In the genomic region with DNA sequence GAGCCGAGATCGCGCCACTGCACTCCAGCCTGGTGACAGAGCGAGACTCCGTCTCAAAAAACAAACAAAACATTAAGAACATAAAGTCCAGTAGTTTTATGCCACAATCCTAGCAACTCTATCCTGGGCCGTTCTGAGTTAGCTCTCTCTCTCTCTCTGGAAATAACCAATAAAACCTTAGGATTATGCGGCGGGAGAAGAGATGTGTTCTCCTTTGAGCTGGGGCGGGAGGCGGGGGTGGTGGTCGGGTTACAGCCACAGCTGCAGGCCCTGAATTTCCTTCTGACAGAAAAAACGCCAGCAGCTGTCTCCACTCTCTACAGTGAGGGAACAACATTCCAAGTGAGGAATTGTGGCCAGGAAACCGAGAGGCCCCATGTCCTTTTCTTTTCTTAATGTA, we compare ENCODE assay signal across 13 cellular contexts. TPM values are rescaled to one million over a fixed set of nuclear protein-coding genes. Genes with fewer than 3 reads are reported as not detected.
DNase-seq lines count a peak whose midpoint lies in the region; ATAC-seq, FAIRE-seq and TF ChIP-seq lines count a peak whose summit lies in the region.
"Had no signal": no experiment of that assay in that cellular context is flagged by ENCODE, and none has a peak within 500 bp of the region (broad histone marks: within the 10 kb centered on the region; RNA-seq: fewer than 3 reads in every experiment).

No MANE protein-coding gene starts in this region.

- dilution Hi-C loops in endothelial cell of umbilical vein (cut with MboI; ENCODE audit: extremely low pct_ligation_motif_present, low sequenced_read_pairs), result no loop called here

- no peaks in the 10 kb centered on the region for H4K20me1 ChIP-seq in endothelial cell of umbilical vein (replicated peaks; ENCODE audit: control insufficient read depth, extremely low read depth, insufficient read depth, low read length)

- H3K4me1 ChIP-seq in endothelial cell of umbilical vein (ENCODE audit: control insufficient read depth, extremely low read depth, insufficient read depth, low read length) (peaks cover 6% of the 10 kb centered on the region), muscle layer of duodenum (ENCODE audit: control insufficient read depth in 1 of 2, insufficient read depth in 2 of 2, low read length in 2 of 2) (no peaks in the 10 kb centered on the region), aorta (ENCODE audit: control insufficient read depth in 1 of 2, insufficient read depth in 2 of 2, low read length in 2 of 2) (no peaks in the 10 kb centered on the region)

- H3K27me3 ChIP-seq in endothelial cell of umbilical vein (ENCODE audit: control insufficient read depth in 2 of 2, insufficient read depth in 2 of 2, low read length in 2 of 2), result peaks cover 0 to 2% of the 10 kb centered on the region in 2 experiments
- no peaks in the 10 kb centered on the region for H3K27me3 ChIP-seq in muscle layer of duodenum (ENCODE audit: low read depth, low read length)
- no peaks in the 10 kb centered on the region for H3K27me3 ChIP-seq in aorta (ENCODE audit: control insufficient read depth in 1 of 2, insufficient read depth in 2 of 2, low read length in 1 of 2)
- H3K27me3 ChIP-seq: MG63 had no signal

- WGBS in aorta, 2 donors, result 2 to 3% methylated on average over 13 of the region's 13 CpGs

- TF ChIP-seq CTCF in endothelial cell of umbilical vein (IDR thresholded peaks at IDR 0.05; ENCODE audit: extremely low read depth in 1 of 2, insufficient read depth in 1 of 2, low read depth in 1 of 2, low read length in 2 of 2), result no peak

- no peaks in the 10 kb centered on the region for H3K36me3 ChIP-seq in endothelial cell of umbilical vein (ENCODE audit: control insufficient read depth in 2 of 2, extremely low read depth in 1 of 2, insufficient read depth in 2 of 2, low read length in 2 of 2)
- H3K36me3 ChIP-seq in muscle layer of duodenum (ENCODE audit: control insufficient read depth in 1 of 2, insufficient read depth in 2 of 2, low read length in 2 of 2), result no peaks in the 10 kb centered on the region
- no peaks in the 10 kb centered on the region for H3K36me3 ChIP-seq in aorta (ENCODE audit: control insufficient read depth in 1 of 2, insufficient read depth in 2 of 2, low read length in 1 of 2)
- H3K36me3 ChIP-seq: MG63 had no signal

- CTCF ChIA-PET in endothelial cell of umbilical vein (lab: Charles Lee), result interaction anchor here (0.9 kb wide), 1 partner anchor 80 kb away, joined by 3 read pairs; no protein-coding TSS in a partner anchor

- DNase-seq in Right ventricle myocardium inferior (ENCODE audit: missing footprints) (no peak), cardiac septum (ENCODE audit: low spot score) (no peak), endothelial cell of umbilical vein (ENCODE audit: low read depth, low spot score) (peak; percentile 16), aorta (peak in 1 of 2 donors; percentile 48), NCI-H226 (no peak), inferior parietal cortex (ENCODE audit: extremely low spot score) (no peak)
- DNase-seq: caudate nucleus, MG63, small intestine had no signal

- intact Hi-C loops in Right ventricle myocardium inferior (cut with DNase I) (no loop called here), cardiac septum (cut with DNase I) (loop anchor here (10.0 kb wide), 1 partner anchor 196 kb away; no protein-coding TSS in a partner anchor), endothelial cell of umbilical vein (cut with micrococcal nuclease) (no loop called here), aorta (cut with DNase I) (loop anchor here in 1 of 2 donors (5.0 kb wide), 1 partner anchor 33 kb away; no protein-coding TSS in a partner anchor)

- no TSS peak for BruUV-seq in endothelial cell of umbilical vein (replicated peaks; lab: Mats Ljungman, UMichigan)

- no peaks in the 10 kb centered on the region for H3K9me1 ChIP-seq in endothelial cell of umbilical vein (replicated peaks; ENCODE audit: control insufficient read depth, extremely low read depth, insufficient read depth, low read length)

- H3K4me3 ChIP-seq in endothelial cell of umbilical vein (replicated peaks in 1 of 3; ENCODE audit: insufficient read depth in 1 of 3, low read depth in 1 of 3, low read length in 3 of 3) (no peak overlapping the region), muscle layer of duodenum (ENCODE audit: low read depth in 1 of 2, low read length in 2 of 2) (no peak overlapping the region), aorta (ENCODE audit: low read length in 2 of 2) (no peak overlapping the region)
- H3K4me3 ChIP-seq: MG63 had no signal

- peak; percentile 80 for ATAC-seq in Right ventricle myocardium inferior
- ATAC-seq in aorta (ENCODE audit: low FRiP score), result peak; percentile 52
- no peak for ATAC-seq in GM18858 (IDR thresholded peaks at IDR 0.05; ENCODE audit: unreplicated experiment)
- ATAC-seq: stimulated activated memory B cell treated with anti-CD40 and anti-IgM and Interleukin-4, amounts not matched to agents 10 μg/mL and 1 μg/mL and 100 μg/mL, for 72 hours had no signal

- no peak overlapping the region for H3K9ac ChIP-seq in endothelial cell of umbilical vein (replicated peaks; ENCODE audit: extremely low read depth, insufficient read depth, low read length)

- no peak overlapping the region for H2AFZ ChIP-seq in endothelial cell of umbilical vein (ENCODE audit: low read depth, low read length)

- H3K9me3 ChIP-seq in endothelial cell of umbilical vein (replicated peaks; ENCODE audit: control insufficient read depth, insufficient read depth, low read length) (no peaks in the 10 kb centered on the region), muscle layer of duodenum (ENCODE audit: control insufficient read depth in 1 of 2, low read length in 2 of 2) (no peaks in the 10 kb centered on the region), aorta (ENCODE audit: control insufficient read depth, low read length) (no peaks in the 10 kb centered on the region)
- H3K9me3 ChIP-seq: MG63 had no signal

- FAIRE-seq in endothelial cell of umbilical vein (lab: Jason Lieb, UNC), result no peak
- FAIRE-seq: small intestine had no signal

- TF ChIP-seq POLR2A in endothelial cell of umbilical vein (IDR thresholded peaks at IDR 0.05; ENCODE audit: low read depth, low read length), result no peak

- POLR2A ChIA-PET in endothelial cell of umbilical vein (lab: Charles Lee), result no interaction called here

- H3K27ac ChIP-seq in endothelial cell of umbilical vein (ENCODE audit: insufficient read depth, low read depth, low read length) (no peak overlapping the region), muscle layer of duodenum (ENCODE audit: low read length) (peak overlapping the region; percentile 71), aorta (ENCODE audit: low read depth in 1 of 2, low read length in 2 of 2) (peak overlapping the region in 1 of 2 donors; percentile 73)

- H3K79me2 ChIP-seq in endothelial cell of umbilical vein (ENCODE audit: control insufficient read depth, insufficient read depth, low read length), result no peaks in the 10 kb centered on the region

- no peak overlapping the region for H3K4me2 ChIP-seq in endothelial cell of umbilical vein (ENCODE audit: insufficient read depth, low read length)

TF ChIP-seq in endothelial cell of umbilical vein, 7 proteins besides CTCF, POLR2A, EP300 and RAD21 (continues in another document):
- TF ChIP-seq POLR2AphosphoS5 (IDR thresholded peaks at IDR 0.05; ENCODE audit: insufficient read depth, low read depth, low read length) (no peak), MYC (IDR thresholded peaks at IDR 0.05; ENCODE audit: low read depth, low read length) (no peak), FOS (IDR thresholded peaks at IDR 0.05; ENCODE audit: borderline replicate concordance, insufficient read depth, low read length) (no peak), GATA2 (IDR thresholded peaks at IDR 0.05; ENCODE audit: insufficient read depth, insufficient read length, low read depth, low read length) (no peak), EZH2 (IDR thresholded peaks at IDR 0.05; ENCODE audit: borderline replicate concordance, low read depth, low read length, severe bottlenecking) (no peak)

RNA-seq across cellular contexts. Expression of a gene that starts 9.0 kb away (rescaled TPM):
- total RNA-seq in Right ventricle myocardium inferior (7.6 TPM), cardiac septum (11.1 TPM), endothelial cell of umbilical vein (0.16 and 0.27 TPM in 2 replicates), aorta (10 to 100 TPM in 1 of 2 donors, 1 to 10 TPM in 1; 6.8 to 12.4 TPM)
- polyA plus RNA-seq in endothelial cell of umbilical vein (0.08 and 0.25 TPM in 2 replicates), aorta (1 to 10 TPM; 3.3 to 6.8 TPM)
- 0.12 and 0.20 TPM in 2 replicates for polyA plus RNA-seq in endothelial cell of umbilical vein (2011; cell fraction: cytosol; rRNA removed)
- 0.06 and 0.07 TPM in 2 replicates for polyA plus RNA-seq in endothelial cell of umbilical vein (2011; cell fraction: nucleus; rRNA removed)
- polyA plus RNA-seq in endothelial cell of umbilical vein (2012), result 6.2 and 10.0 TPM in 2 replicates
- 0.07 and 0.13 TPM in 2 replicates for polyA minus RNA-seq in endothelial cell of umbilical vein
- not detected for polyA minus RNA-seq in endothelial cell of umbilical vein (2011; cell fraction: cytosol; rRNA and poly(A)+ RNA removed)
- polyA minus RNA-seq in endothelial cell of umbilical vein (2011; cell fraction: nucleus; rRNA and poly(A)+ RNA removed), result not detected in 2 replicates

RNA-seq across cellular contexts. Expression of a gene that starts 15.3 kb away (rescaled TPM):
- total RNA-seq in Right ventricle myocardium inferior, result 0.68 TPM
- 0.75 TPM for total RNA-seq in cardiac septum
- 0.11 TPM in 1 of 2 replicates, not detected in the other for total RNA-seq in endothelial cell of umbilical vein
- 0.02 TPM in 1 of 2 replicates, not detected in the other for polyA plus RNA-seq in endothelial cell of umbilical vein
- polyA plus RNA-seq in endothelial cell of umbilical vein (2011; cell fraction: cytosol; rRNA removed), result not detected in 2 replicates
- polyA plus RNA-seq in endothelial cell of umbilical vein (2011; cell fraction: nucleus; rRNA removed), result not detected in 2 replicates
- polyA plus RNA-seq in endothelial cell of umbilical vein (2012), result 0.04 TPM in 1 of 2 replicates, not detected in the other
- not detected in 2 replicates for polyA minus RNA-seq in endothelial cell of umbilical vein
- polyA minus RNA-seq in endothelial cell of umbilical vein (2011; cell fraction: cytosol; rRNA and poly(A)+ RNA removed), result not detected
- polyA minus RNA-seq in endothelial cell of umbilical vein (2011; cell fraction: nucleus; rRNA and poly(A)+ RNA removed), result not detected in 2 replicates
- 1 to 10 TPM; 1.5 to 5.2 TPM for total RNA-seq in aorta
- under 1 TPM; 0.75 to 0.82 TPM for polyA plus RNA-seq in aorta

RNA-seq across cellular contexts. Expression of a gene that starts 51.7 kb away (rescaled TPM):
- total RNA-seq in Right ventricle myocardium inferior, result not detected
- 0.16 TPM for total RNA-seq in cardiac septum
- 0.07 TPM in 1 of 2 replicates, not detected in the other for total RNA-seq in endothelial cell of umbilical vein
- not detected in 2 replicates for polyA plus RNA-seq in endothelial cell of umbilical vein
- polyA plus RNA-seq in endothelial cell of umbilical vein (2011; cell fraction: cytosol; rRNA removed), result not detected in 2 replicates
- not detected in 2 replicates for polyA plus RNA-seq in endothelial cell of umbilical vein (2011; cell fraction: nucleus; rRNA removed)
- not detected in 2 replicates for polyA plus RNA-seq in endothelial cell of umbilical vein (2012)
- polyA minus RNA-seq in endothelial cell of umbilical vein, result not detected in 2 replicates
- polyA minus RNA-seq in endothelial cell of umbilical vein (2011; cell fraction: cytosol; rRNA and poly(A)+ RNA removed), result not detected
- polyA minus RNA-seq in endothelial cell of umbilical vein (2011; cell fraction: nucleus; rRNA and poly(A)+ RNA removed), result not detected in 2 replicates
- 1 to 10 TPM; 3.1 to 4.3 TPM for total RNA-seq in aorta
- 1 to 10 TPM; 1.2 to 1.6 TPM for polyA plus RNA-seq in aorta
- total RNA-seq: activated CD8-positive, alpha-beta memory T cell treated with anti-CD3 and anti-CD28 coated beads for 36 hours had no signal
